ENCODE assay signal across 8 cellular contexts in genomic region chr1:228646717-228647522, GRCh38.
DNase-seq lines count a peak whose midpoint lies in the region; ATAC-seq and TF ChIP-seq lines count a peak whose summit lies in the region.

No MANE protein-coding gene starts in this region.

- peak overlapping the region; percentile 2 to 63 (median 48) for H3K4me3 ChIP-seq in heart left ventricle
- peak overlapping the region; percentile 23 to 35 for H3K4me3 ChIP-seq in prostate gland

- peak; percentile 39 for ATAC-seq in HG02759 (IDR thresholded peaks at IDR 0.05; ENCODE audit: unreplicated experiment)
- peak; percentile 58 to 78 (median 68) for ATAC-seq in heart left ventricle
- no peak for ATAC-seq in GM19023 (IDR thresholded peaks at IDR 0.05; ENCODE audit: unreplicated experiment)

- H3K36me3 ChIP-seq in heart left ventricle, result no peaks in the 10 kb centered on the region
- no peaks in the 10 kb centered on the region for H3K36me3 ChIP-seq in prostate gland

- peak overlapping the region in 1 of 12 donors; percentile 20 for H3K27ac ChIP-seq in heart left ventricle
- peak overlapping the region; percentile 37 to 54 for H3K27ac ChIP-seq in prostate gland
- no peak overlapping the region for H3K27ac ChIP-seq in substantia nigra (ENCODE audit: low read depth, low read length, poor library complexity, severe bottlenecking)

- H3K4me3 Mint-ChIP-seq in Calu3 (ENCODE audit: low read depth, unreplicated experiment), result peak overlapping the region; percentile 76

- TF ChIP-seq CTCF in Calu3 (IDR thresholded peaks at IDR 0.05; ENCODE audit: unreplicated experiment), result no peak
- no peak for TF ChIP-seq CTCF in heart left ventricle (IDR thresholded peaks at IDR 0.05)
- TF ChIP-seq CTCF in prostate gland (IDR thresholded peaks at IDR 0.05), result no peak

- H3K27me3 ChIP-seq in heart left ventricle (peaks cover 24 to 53% (median 48%) of the 10 kb centered on the region in 9 donors), prostate gland (replicated peaks; ENCODE audit: insufficient read depth) (peaks cover 4% of the 10 kb centered on the region)

- H3K9me3 Mint-ChIP-seq in Calu3 (ENCODE audit: low read depth, unreplicated experiment), result no peaks in the 10 kb centered on the region

- intact Hi-C loops in Calu3 (cut with micrococcal nuclease; ENCODE audit: unreplicated experiment) (no loop called here), heart left ventricle (cut with DNase I) (no loop called here), prostate gland (cut with DNase I) (no loop called here)

- CTCF ChIA-PET in Calu3 (lab: Charles Lee), result no interaction called here

- BruUV-seq in Calu3 (replicated peaks; lab: Mats Ljungman, UMichigan), result no TSS peak

- WGBS in heart left ventricle, 4 donors, result 1 to 2% (median 1%) methylated on average over 48 to 49 of the region's 49 CpGs
- under 1% methylated on average over 47 of the region's 49 CpGs for WGBS in prostate gland

- peak overlapping the region; percentile 34 for H3K27ac Mint-ChIP-seq in Calu3 (ENCODE audit: unreplicated experiment)

- H3K4me1 ChIP-seq in heart left ventricle (peaks cover 4 to 21% (median 18%) of the 10 kb centered on the region in 12 donors), prostate gland (replicated peaks) (peaks cover 4% of the 10 kb centered on the region)

- no peak for DNase-seq in Calu3
- DNase-seq in NOMO-1 treated with dmso at 0.1 percent for 144 hours (lab: John Stamatoyannopoulos, UW; ENCODE audit: unreplicated experiment), result peak; percentile 61
- peak; percentile 72 for DNase-seq in activated effector memory CD4-positive, alpha-beta T cell treated with anti-CD3 and anti-CD28 coated beads, Interleukin-2, amount 50 U/mL, for 16 hours
- peak in 2 of 5 donors; percentile 49 to 61 for DNase-seq in heart left ventricle
- DNase-seq in prostate gland (ENCODE audit: low spot score), result no peak
- no peak for DNase-seq in substantia nigra (lab: John Stamatoyannopoulos, UW)

- peaks cover 29% of the 10 kb centered on the region for H3K36me3 Mint-ChIP-seq in Calu3 (ENCODE audit: insufficient read depth, unreplicated experiment)

- TF ChIP-seq POLR2A in heart left ventricle (IDR thresholded peaks at IDR 0.05), result no peak
- no peak for TF ChIP-seq POLR2A in prostate gland (IDR thresholded peaks at IDR 0.05)

- peaks cover 29% of the 10 kb centered on the region for H3K4me1 Mint-ChIP-seq in Calu3 (ENCODE audit: low read depth, unreplicated experiment)

- H3K27me3 Mint-ChIP-seq in Calu3 (ENCODE audit: unreplicated experiment), result peaks cover 34% of the 10 kb centered on the region

- no peaks in the 10 kb centered on the region for H3K9me3 ChIP-seq in heart left ventricle
- H3K9me3 ChIP-seq in prostate gland, result no peaks in the 10 kb centered on the region

Comparison
In these comparisons a context has a peak if more than half of its experiments do, and no peak if none do; other contexts are left out.
1. DNase-seq: peak in NOMO-1 treated with dmso at 0.1 percent for 144 hours (single experiment) and activated effector memory CD4-positive, alpha-beta T cell treated with anti-CD3 and anti-CD28 coated beads, Interleukin-2, amount 50 U/mL, for 16 hours (single experiment); none in Calu3 (single experiment), prostate gland (single experiment) and substantia nigra (0 of 49).